ENCODE assay signal across 15 cellular contexts in the genomic region with DNA sequence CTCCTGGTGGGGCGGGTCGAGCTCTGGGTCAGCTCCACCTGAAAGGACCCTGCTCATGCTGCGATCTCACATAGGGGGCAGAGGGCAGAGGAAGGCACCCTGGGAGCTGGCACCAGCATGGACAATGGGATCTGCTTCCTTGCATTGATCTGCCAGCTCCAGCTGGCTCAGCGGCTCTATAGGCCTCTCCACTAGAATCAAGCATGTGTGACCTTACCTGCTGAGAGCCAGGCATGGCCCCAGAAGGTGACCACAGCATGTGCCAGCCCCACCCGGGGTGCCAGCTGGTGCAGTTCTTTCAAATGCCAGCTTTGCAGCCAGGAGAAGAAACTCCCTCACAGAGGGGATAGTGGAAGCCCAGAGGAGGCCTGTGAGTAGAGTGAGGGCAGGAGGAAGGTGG.
"Had no signal": no experiment of that assay in that cellular context is flagged by ENCODE, and none has a peak within 500 bp of the region (broad histone marks: within the 10 kb centered on the region; RNA-seq: fewer than 3 reads in every experiment).

No MANE protein-coding gene starts in this region.

- H3K4me1 ChIP-seq: foreskin keratinocyte, psoas muscle had no signal

- H3K27me3 ChIP-seq: testis had no signal

- H3K36me3 ChIP-seq: cardiac muscle cell had no signal

- H3K27ac ChIP-seq: cardiac muscle cell, foreskin keratinocyte, psoas muscle, testis, WERI-Rb-1 had no signal

- ATAC-seq: activated CD8-positive, alpha-beta T cell treated with anti-CD3 and anti-CD28 coated beads, Interleukin-2, amount 10 ng/mL, durations not matched to agents 7 days and 5 days; foreskin keratinocyte; mucosa of descending colon; natural killer cell had no signal

- DNase-seq: activated CD4-positive, alpha-beta T cell treated with anti-CD3 and anti-CD28 coated beads for 48 hours; activated CD8-positive, alpha-beta memory T cell treated with anti-CD3 and anti-CD28 coated beads, Interleukin-2, amount 50 U/mL, for 48 hours; activated CD8-positive, alpha-beta T cell treated with anti-CD3 and anti-CD28 coated beads, Interleukin-2, amount 10 ng/mL, durations not matched to agents 7 days and 5 days; activated naive CD4-positive, alpha-beta T cell treated with anti-CD3 and anti-CD28 coated beads for 36 hours; foreskin keratinocyte; natural killer cell; nucleus accumbens; stimulated activated CD4-positive, alpha-beta T cell treated with anti-CD3 and anti-CD28 coated beads, Interleukin-12 subunit alpha, Interleukin-12 subunit beta, amount 100 ng/mL, for 4 hours; stimulated activated naive CD4-positive, alpha-beta T cell treated with Interleukin-2 at 50 U/mL for 16 hours; T1000; testis; WERI-Rb-1 had no signal

- H3K9me3 ChIP-seq: mucosa of descending colon, psoas muscle, testis had no signal

- H3K4me3 ChIP-seq: cardiac muscle cell, mucosa of descending colon, psoas muscle, testis had no signal
